In the genomic region with DNA sequence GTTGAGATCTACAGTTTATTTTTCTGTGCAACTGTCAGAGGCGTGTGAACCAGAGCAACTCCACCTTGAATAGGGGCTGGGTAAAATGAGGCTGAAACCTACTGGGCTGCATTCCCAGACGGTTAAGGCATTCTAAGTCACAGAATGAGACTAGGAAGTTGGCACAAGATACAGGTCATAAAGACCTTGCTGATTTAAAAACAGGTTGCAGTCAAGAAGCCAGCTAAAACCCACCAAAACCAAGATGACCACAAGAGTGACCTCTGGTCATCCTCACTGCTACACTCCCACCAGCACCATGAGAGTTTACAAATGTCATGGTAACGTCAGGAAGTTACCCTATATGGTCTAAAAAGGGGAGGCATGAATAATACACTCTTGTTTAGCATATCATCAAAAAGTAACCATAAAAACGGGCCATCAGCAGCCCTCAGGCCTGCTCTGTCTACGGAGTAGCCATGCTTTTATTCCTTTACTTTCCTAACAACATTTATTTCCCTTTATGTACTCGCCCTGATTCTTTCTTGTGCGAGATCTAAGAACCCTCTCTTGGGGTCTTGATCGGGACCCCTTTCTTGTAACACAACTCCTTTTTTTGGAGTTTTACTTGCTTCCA, we compare ENCODE assay signal across 10 cellular contexts. TPM values are rescaled to one million over a fixed set of nuclear protein-coding genes. Genes with fewer than 3 reads are reported as not detected.
DNase-seq lines count a peak whose midpoint lies in the region; ATAC-seq, FAIRE-seq and TF ChIP-seq lines count a peak whose summit lies in the region.
"Not testable (repeated sequence)": the region's sequence is repeated elsewhere in the genome, so short reads cannot be mapped to it uniquely, and the experiment has no call there.
"Had no signal": no experiment of that assay in that cellular context is flagged by ENCODE, and none has a peak within 500 bp of the region (broad histone marks: within the 10 kb centered on the region; RNA-seq: fewer than 3 reads in every experiment).

No MANE protein-coding gene starts in this region.

- peaks cover 0 to 11% (median 0%) of the 10 kb centered on the region in 3 donors for H3K36me3 Mint-ChIP-seq in CD8-positive, alpha-beta memory T cell
- H3K36me3 Mint-ChIP-seq in activated CD4-positive, alpha-beta T cell treated with anti-CD3 and anti-CD28 coated beads, Interleukin-2, amount 10 ng/mL, durations not matched to agents 7 days and 5 days (ENCODE audit: low read depth); type B pancreatic cell: not testable (repeated sequence)

- WGBS in body of pancreas, 2 donors, result 79 to 87% methylated on average over 8 of the region's 8 CpGs
- 83 to 85% methylated on average over 8 of the region's 8 CpGs for WGBS in esophagus, 2 donors

- peak overlapping the region; percentile 76 to 82 for H3K9ac ChIP-seq in kidney (ENCODE audit: low read length in 2 of 2)
- not testable (repeated sequence) for H3K9ac ChIP-seq in parathyroid adenoma

- not testable (repeated sequence) for H3K79me2 ChIP-seq in parathyroid adenoma

- peaks cover 17 to 22% (median 22%) of the 10 kb centered on the region in 3 donors for H3K4me1 Mint-ChIP-seq in CD8-positive, alpha-beta memory T cell
- not testable (repeated sequence) for H3K4me1 Mint-ChIP-seq in activated CD4-positive, alpha-beta T cell treated with anti-CD3 and anti-CD28 coated beads, Interleukin-2, amount 10 ng/mL, durations not matched to agents 7 days and 5 days; type B pancreatic cell (ENCODE audit: unreplicated experiment)

- H3K27ac Mint-ChIP-seq in CD8-positive, alpha-beta memory T cell, result peak overlapping the region; percentile 81 to 97 (median 92)
- H3K27ac Mint-ChIP-seq in activated CD4-positive, alpha-beta T cell treated with anti-CD3 and anti-CD28 coated beads, Interleukin-2, amount 10 ng/mL, durations not matched to agents 7 days and 5 days, result not testable (repeated sequence)
- H3K27ac Mint-ChIP-seq in type B pancreatic cell, result peak overlapping the region; percentile 92

- H3K4me2 ChIP-seq in parathyroid adenoma (ENCODE audit: low read length), result not testable (repeated sequence)

- peak overlapping the region; percentile 88 to 96 (median 91) for H3K4me3 Mint-ChIP-seq in CD8-positive, alpha-beta memory T cell
- H3K4me3 Mint-ChIP-seq in activated CD4-positive, alpha-beta T cell treated with anti-CD3 and anti-CD28 coated beads, Interleukin-2, amount 10 ng/mL, durations not matched to agents 7 days and 5 days, result peak overlapping the region; percentile 59
- H3K4me3 Mint-ChIP-seq in type B pancreatic cell, result peak overlapping the region; percentile 78

- FAIRE-seq in kidney (lab: Jason Lieb, UNC), result not testable (repeated sequence)

- not testable (repeated sequence) for H3K9me3 ChIP-seq in CD8-positive, alpha-beta memory T cell (ENCODE audit: low read length); body of pancreas; esophagus (ENCODE audit: control insufficient read depth in 2 of 2, insufficient read depth in 1 of 2, low read depth in 1 of 2, low read length in 1 of 2); kidney (ENCODE audit: control insufficient read depth in 1 of 2, low read length in 2 of 2); parathyroid adenoma (ENCODE audit: control insufficient read depth, low read length)

- intact Hi-C loops in body of pancreas (cut with DNase I); kidney (cut with DNase I): not testable (repeated sequence)

- not testable (repeated sequence) for H3K36me3 ChIP-seq in CD8-positive, alpha-beta memory T cell (ENCODE audit: insufficient read depth, low read length); body of pancreas (replicated peaks in 1 of 2; ENCODE audit: insufficient read depth in 1 of 2, low read depth in 2 of 2); esophagus (ENCODE audit: control insufficient read depth in 2 of 2, insufficient read depth in 2 of 2, low read length in 1 of 2); kidney (ENCODE audit: control insufficient read depth in 1 of 2, insufficient read depth in 2 of 2, low read length in 2 of 2); parathyroid adenoma (ENCODE audit: control insufficient read depth, insufficient read depth, low read length)

- not testable (repeated sequence) for TF ChIP-seq POLR2A in body of pancreas (IDR thresholded peaks at IDR 0.05)

- peak overlapping the region; percentile 34 for H3K27ac ChIP-seq in CD8-positive, alpha-beta memory T cell (ENCODE audit: low read depth, low read length)
- H3K27ac ChIP-seq in body of pancreas, result peak overlapping the region in 2 of 4 donors; percentile 30 to 38
- H3K27ac ChIP-seq in esophagus (ENCODE audit: low read depth in 2 of 2, low read length in 1 of 2), result peak overlapping the region; percentile 70 to 79
- H3K27ac ChIP-seq in kidney (ENCODE audit: low read depth in 2 of 2, low read length in 2 of 2), result peak overlapping the region; percentile 89 to 90
- H3K27ac ChIP-seq in parathyroid adenoma, result not testable (repeated sequence)

- H3K9me3 Mint-ChIP-seq in CD8-positive, alpha-beta memory T cell; activated CD4-positive, alpha-beta T cell treated with anti-CD3 and anti-CD28 coated beads, Interleukin-2, amount 10 ng/mL, durations not matched to agents 7 days and 5 days; type B pancreatic cell: not testable (repeated sequence)

- not testable (repeated sequence) for DNase-seq in CD8-positive, alpha-beta memory T cell; activated CD4-positive, alpha-beta T cell treated with anti-CD3 and anti-CD28 coated beads, Interleukin-2, amount 10 ng/mL, durations not matched to agents 7 days and 5 days; body of pancreas; kidney; type B pancreatic cell (ENCODE audit: extremely low spot score, unreplicated experiment)
- DNase-seq in LoVo (ENCODE audit: low spot score), result peak; percentile 44

- POLR2A ChIA-PET in CD8-positive, alpha-beta memory T cell (lab: Charles Lee), result interaction anchor here (2.5 kb wide), 1 partner anchor 12 kb away, joined by 18 read pairs; a partner anchor contains a TSS
- POLR2A ChIA-PET in activated CD4-positive, alpha-beta T cell treated with anti-CD3 and anti-CD28 coated beads, Interleukin-2, amount 10 ng/mL, durations not matched to agents 7 days and 5 days (lab: Charles Lee), result not testable (repeated sequence)

- H3K4me1 ChIP-seq in CD8-positive, alpha-beta memory T cell (ENCODE audit: insufficient read depth, low read length); body of pancreas; esophagus (ENCODE audit: control insufficient read depth in 2 of 2, insufficient read depth in 2 of 2, low read length in 1 of 2); kidney (ENCODE audit: control insufficient read depth in 1 of 2, insufficient read depth in 1 of 2, low read depth in 1 of 2, low read length in 2 of 2); parathyroid adenoma: not testable (repeated sequence)

- H3K27me3 ChIP-seq in CD8-positive, alpha-beta memory T cell (ENCODE audit: insufficient read depth, low read length, poor library complexity, severe bottlenecking); body of pancreas; esophagus (ENCODE audit: control insufficient read depth in 1 of 2, insufficient read depth in 2 of 2, low read length in 2 of 2); parathyroid adenoma (ENCODE audit: control insufficient read depth, insufficient read depth, low read length): not testable (repeated sequence)

- peak; percentile 27 for ATAC-seq in body of pancreas

- H3K4me3 ChIP-seq in CD8-positive, alpha-beta memory T cell (ENCODE audit: low read length), result peak overlapping the region; percentile 49
- not testable (repeated sequence) for H3K4me3 ChIP-seq in body of pancreas
- H3K4me3 ChIP-seq in esophagus (ENCODE audit: low read depth in 1 of 2, low read length in 2 of 2), result peak overlapping the region in 1 of 2 donors; percentile 53
- peak overlapping the region; percentile 61 to 71 for H3K4me3 ChIP-seq in kidney (ENCODE audit: low read length in 2 of 2)
- peak overlapping the region; percentile 43 for H3K4me3 ChIP-seq in parathyroid adenoma (ENCODE audit: low read depth, low read length)

- not testable (repeated sequence) for H3K27me3 Mint-ChIP-seq in CD8-positive, alpha-beta memory T cell; activated CD4-positive, alpha-beta T cell treated with anti-CD3 and anti-CD28 coated beads, Interleukin-2, amount 10 ng/mL, durations not matched to agents 7 days and 5 days
- peaks cover 44% of the 10 kb centered on the region for H3K27me3 Mint-ChIP-seq in type B pancreatic cell

- not testable (repeated sequence) for H2AFZ ChIP-seq in parathyroid adenoma

- not testable (repeated sequence) for TF ChIP-seq CTCF in body of pancreas (IDR thresholded peaks at IDR 0.05); kidney (IDR thresholded peaks at IDR 0.05; ENCODE audit: borderline replicate concordance, extremely low read depth, insufficient read depth); parathyroid adenoma (IDR thresholded peaks at IDR 0.05); type B pancreatic cell (conservative IDR thresholded peaks at IDR 0.05)

- CTCF ChIA-PET in CD8-positive, alpha-beta memory T cell (lab: Charles Lee), result interaction anchor here (0.8 to 2.7 kb wide), 4 partner anchors 11 to 57 kb away, joined by 3 to 15 read pairs (median 4); a partner anchor contains a TSS
- CTCF ChIA-PET in activated CD4-positive, alpha-beta T cell treated with anti-CD3 and anti-CD28 coated beads, Interleukin-2, amount 10 ng/mL, durations not matched to agents 7 days and 5 days (lab: Charles Lee), result interaction anchor here (0.6 to 1.7 kb wide), 2 partner anchors 13 to 1643 kb away, joined by 3 to 7 read pairs; no protein-coding TSS in a partner anchor

RNA-seq across cellular contexts. Expression of a gene that starts 11.6 kb away (rescaled TPM):
- total RNA-seq in CD8-positive, alpha-beta memory T cell, result 10 to 100 TPM; 73.0 to 76.7 TPM
- polyA plus RNA-seq in CD8-positive, alpha-beta memory T cell, result 23.8 TPM
- 10 to 100 TPM; 53.0 to 56.6 TPM for total RNA-seq in activated CD4-positive, alpha-beta T cell treated with anti-CD3 and anti-CD28 coated beads, Interleukin-2, amount 10 ng/mL, durations not matched to agents 7 days and 5 days
- total RNA-seq in body of pancreas (1 to 10 TPM; 2.6 to 4.7 TPM), kidney (6.3 TPM), type B pancreatic cell (ENCODE audit: low replicate concordance) (21.2 and 29.7 TPM in 2 replicates)
- polyA plus RNA-seq in esophagus (10 to 100 TPM; 23.5 to 24.7 TPM), kidney (ENCODE audit: insufficient read depth, low read depth, low replicate concordance) (4.1 TPM)

RNA-seq across cellular contexts. Expression of a gene that starts 32.7 kb away (rescaled TPM):
- 10 to 100 TPM; 51.3 to 52.0 TPM for total RNA-seq in CD8-positive, alpha-beta memory T cell
- polyA plus RNA-seq in CD8-positive, alpha-beta memory T cell, result 34.9 TPM
- total RNA-seq in activated CD4-positive, alpha-beta T cell treated with anti-CD3 and anti-CD28 coated beads, Interleukin-2, amount 10 ng/mL, durations not matched to agents 7 days and 5 days, result 10 to 100 TPM; 44.2 to 46.6 TPM
- total RNA-seq in body of pancreas, result 1 to 10 TPM in 1 of 2 donors, not detected in 1; 1.0 TPM
- polyA plus RNA-seq in esophagus, result under 1 TPM; 0.42 to 0.47 TPM
- total RNA-seq in kidney, result 4.2 TPM
- polyA plus RNA-seq in kidney (ENCODE audit: insufficient read depth, low read depth, low replicate concordance), result 0.17 TPM
- 0.24 and 0.33 TPM in 2 replicates for total RNA-seq in type B pancreatic cell (ENCODE audit: low replicate concordance)
- total RNA-seq: H7, neural crest cell had no signal

RNA-seq across cellular contexts. Expression of a gene that starts 46.9 kb away (rescaled TPM):
- total RNA-seq in CD8-positive, alpha-beta memory T cell, result 1 to 10 TPM; 3.8 to 3.9 TPM
- 0.32 TPM for polyA plus RNA-seq in CD8-positive, alpha-beta memory T cell
- under 1 TPM; 0.60 to 0.77 TPM for total RNA-seq in activated CD4-positive, alpha-beta T cell treated with anti-CD3 and anti-CD28 coated beads, Interleukin-2, amount 10 ng/mL, durations not matched to agents 7 days and 5 days
- total RNA-seq in body of pancreas, result 10 to 100 TPM in 1 of 2 donors, 1 to 10 TPM in 1; 8.6 to 21.1 TPM
- polyA plus RNA-seq in esophagus, result 1 to 10 TPM; 6.5 to 8.3 TPM
- 22.6 TPM for total RNA-seq in kidney
- polyA plus RNA-seq in kidney (ENCODE audit: insufficient read depth, low read depth, low replicate concordance), result 13.2 TPM
- total RNA-seq in type B pancreatic cell (ENCODE audit: low replicate concordance), result 16.2 and 18.8 TPM in 2 replicates

RNA-seq across cellular contexts. Expression of a gene that starts 54.4 kb away (rescaled TPM):
- total RNA-seq in CD8-positive, alpha-beta memory T cell, result under 1 TPM in 1 of 2 experiments, not detected in 1; 0.04 TPM
- not detected for polyA plus RNA-seq in CD8-positive, alpha-beta memory T cell
- total RNA-seq in activated CD4-positive, alpha-beta T cell treated with anti-CD3 and anti-CD28 coated beads, Interleukin-2, amount 10 ng/mL, durations not matched to agents 7 days and 5 days, result not detected
- 1 to 10 TPM; 3.6 to 5.2 TPM for total RNA-seq in body of pancreas
- polyA plus RNA-seq in esophagus, result 100 to 1,000 TPM in 1 of 2 donors, 10 to 100 TPM in 1; 67.4 to 104 TPM
- total RNA-seq in kidney, result 72.0 TPM
- polyA plus RNA-seq in kidney (ENCODE audit: insufficient read depth, low read depth, low replicate concordance), result 1.1 TPM
- 1.1 and 2.0 TPM in 2 replicates for total RNA-seq in type B pancreatic cell (ENCODE audit: low replicate concordance)
